ENCODE assay signal across 1 cellular context in the genomic region with DNA sequence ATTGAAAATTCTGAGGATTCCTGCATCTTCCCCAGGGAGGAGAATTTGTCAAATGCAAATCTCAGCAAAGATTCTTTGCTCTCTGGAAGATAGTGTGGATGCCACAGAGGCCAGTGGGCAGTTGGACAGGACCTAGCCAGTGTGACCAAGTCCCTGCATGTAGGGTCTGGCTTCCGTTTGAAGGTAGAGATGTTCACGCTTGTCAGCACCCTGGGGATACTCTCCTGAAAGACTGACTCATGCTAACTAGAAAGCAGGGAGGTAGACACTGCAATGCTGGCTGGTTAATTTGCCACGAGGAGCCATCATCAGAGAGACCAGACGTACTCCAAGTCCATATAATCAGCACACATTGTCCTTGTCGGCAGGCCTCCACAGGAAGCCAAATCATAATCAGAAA.
TF ChIP-seq lines count a peak whose summit lies in the region.

No MANE protein-coding gene starts in this region.

TF ChIP-seq in IMR-90, 13 proteins besides CTCF, POLR2A, EP300 and RAD21:
- no peak for TF ChIP-seq MXI1 (IDR thresholded peaks at IDR 0.05; ENCODE audit: borderline replicate concordance, low read depth, low read length)
- TF ChIP-seq MAZ (IDR thresholded peaks at IDR 0.05; ENCODE audit: borderline replicate concordance, low read depth, low read length) = no peak
- TF ChIP-seq, protein P1, sequence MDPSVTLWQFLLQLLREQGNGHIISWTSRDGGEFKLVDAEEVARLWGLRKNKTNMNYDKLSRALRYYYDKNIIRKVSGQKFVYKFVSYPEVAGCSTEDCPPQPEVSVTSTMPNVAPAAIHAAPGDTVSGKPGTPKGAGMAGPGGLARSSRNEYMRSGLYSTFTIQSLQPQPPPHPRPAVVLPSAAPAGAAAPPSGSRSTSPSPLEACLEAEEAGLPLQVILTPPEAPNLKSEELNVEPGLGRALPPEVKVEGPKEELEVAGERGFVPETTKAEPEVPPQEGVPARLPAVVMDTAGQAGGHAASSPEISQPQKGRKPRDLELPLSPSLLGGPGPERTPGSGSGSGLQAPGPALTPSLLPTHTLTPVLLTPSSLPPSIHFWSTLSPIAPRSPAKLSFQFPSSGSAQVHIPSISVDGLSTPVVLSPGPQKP (IDR thresholded peaks at IDR 0.05; ENCODE audit: borderline replicate concordance, low read depth, low read length) = no peak
- TF ChIP-seq RCOR1 (IDR thresholded peaks at IDR 0.05; ENCODE audit: insufficient replicate concordance, low read length) = no peak
